1 cellular context compared by ENCODE assay signal in genomic region chr13:21297914-21298831, GRCh38.
A peak's percentile ranks its signal among the peaks of the same experiment; 100 is the strongest.
TF ChIP-seq lines count a peak whose summit lies in the region.

No MANE protein-coding gene starts in this region.

TF ChIP-seq in K562, 482 proteins besides CTCF, POLR2A, EP300 and RAD21 (continued from another document and continues in another):
- no peak for TF ChIP-seq NR2C2 (CRISPR knock-in tag; IDR thresholded peaks at IDR 0.05)
- TF ChIP-seq NR2C2 (tag; IDR thresholded peaks at IDR 0.05): no peak
- TF ChIP-seq CHAMP1 (IDR thresholded peaks at IDR 0.05): peak; percentile 48; the same call in 1 of the 2 replicates
- peak; percentile 36; the same call in 1 of the 2 replicates for TF ChIP-seq L3MBTL2 (IDR thresholded peaks at IDR 0.05)
- TF ChIP-seq SP1 (CRISPR knock-in tag; IDR thresholded peaks at IDR 0.05): peak; percentile 83
- TF ChIP-seq MLX (CRISPR knock-in tag; conservative IDR thresholded peaks at IDR 0.05): no peak
- no peak for TF ChIP-seq KLF16 (IDR thresholded peaks at IDR 0.05)
- no peak for TF ChIP-seq PML (IDR thresholded peaks at IDR 0.05; ENCODE audit: low read length)
- TF ChIP-seq GATA2 (CRISPR knock-in tag; IDR thresholded peaks at IDR 0.05): no peak
- TF ChIP-seq SIRT6 (IDR thresholded peaks at IDR 0.05; ENCODE audit: low read depth, low read length): no peak
- TF ChIP-seq HDAC3 (IDR thresholded peaks at IDR 0.05; ENCODE audit: borderline replicate concordance, partially characterized antibody): no peak
- TF ChIP-seq U2AF1 (optimal IDR thresholded peaks at IDR 0.05; ENCODE audit: low read depth, low read length): no peak
- TF ChIP-seq ZNF778 (CRISPR knock-in tag; IDR thresholded peaks at IDR 0.05): no peak
- peak; percentile 40; the same call in 1 of the 2 replicates for TF ChIP-seq ELF1 (tag; IDR thresholded peaks at IDR 0.05)
- no peak for TF ChIP-seq CCAR2 (IDR thresholded peaks at IDR 0.05; ENCODE audit: low read depth, low read length)
- no peak for TF ChIP-seq FOXA1 (IDR thresholded peaks at IDR 0.05; ENCODE audit: borderline replicate concordance)
- TF ChIP-seq PBX2 (CRISPR knock-in tag; IDR thresholded peaks at IDR 0.05; ENCODE audit: low read depth): no peak
- TF ChIP-seq PBX2 (tag; conservative IDR thresholded peaks at IDR 0.05; ENCODE audit: low read depth): no peak
- TF ChIP-seq ZNF311 (CRISPR knock-in tag; IDR thresholded peaks at IDR 0.05): no peak
- TF ChIP-seq SUPT5H (IDR thresholded peaks at IDR 0.05): no peak
- TF ChIP-seq RBM25 (IDR thresholded peaks at IDR 0.05; ENCODE audit: low read depth, low read length, severe bottlenecking): no peak
- no peak for TF ChIP-seq SMAD2 (IDR thresholded peaks at IDR 0.05; ENCODE audit: low read depth, low read length)
- TF ChIP-seq ZNF511 (CRISPR knock-in tag; IDR thresholded peaks at IDR 0.05): no peak
- peak; percentile 89 for TF ChIP-seq NKRF (IDR thresholded peaks at IDR 0.05; ENCODE audit: borderline replicate concordance)
- TF ChIP-seq FOXM1 (IDR thresholded peaks at IDR 0.05; ENCODE audit: low read depth): no peak
- no peak for TF ChIP-seq FOXM1 (CRISPR knock-in tag; IDR thresholded peaks at IDR 0.05; ENCODE audit: low read depth)
- TF ChIP-seq SNAPC5 (CRISPR knock-in tag; IDR thresholded peaks at IDR 0.05): no peak
- TF ChIP-seq HNRNPLL (IDR thresholded peaks at IDR 0.05; ENCODE audit: low read depth, low read length, poor library complexity, severe bottlenecking): no peak
- no peak for TF ChIP-seq RBM22 (IDR thresholded peaks at IDR 0.05; ENCODE audit: low read depth, low read length, poor library complexity, severe bottlenecking)
- TF ChIP-seq HMGN3 (IDR thresholded peaks at IDR 0.05; ENCODE audit: borderline replicate concordance, extremely low read depth, insufficient read length, low read depth, low read length): no peak
- no peak for TF ChIP-seq ZNF609 (CRISPR knock-in tag; IDR thresholded peaks at IDR 0.05; ENCODE audit: borderline replicate concordance)
- no peak for TF ChIP-seq TBP (optimal IDR thresholded peaks at IDR 0.05; ENCODE audit: low read depth, low read length)
- no peak for TF ChIP-seq ZNF384 (IDR thresholded peaks at IDR 0.05; ENCODE audit: low read depth, low read length)
- TF ChIP-seq NCOA2 (IDR thresholded peaks at IDR 0.05; ENCODE audit: partially characterized antibody in 2 of 2): no peak
- peak; percentile 100 for TF ChIP-seq GMEB1 (CRISPR knock-in tag; IDR thresholded peaks at IDR 0.05)
- TF ChIP-seq ZEB2 (IDR thresholded peaks at IDR 0.05): no peak
- TF ChIP-seq SOX6 (IDR thresholded peaks at IDR 0.05): no peak
- TF ChIP-seq GABPA (tag; conservative IDR thresholded peaks at IDR 0.05; ENCODE audit: low read depth): 0 out of 2 replicates have a peak, but pooled peaks have one; percentile 12
- TF ChIP-seq JUND (IDR thresholded peaks at IDR 0.05; ENCODE audit: borderline replicate concordance, low read depth, low read length): peak; percentile 49; the same call in 1 of the 2 replicates
- TF ChIP-seq JUND (tag; IDR thresholded peaks at IDR 0.05; ENCODE audit: borderline replicate concordance, low read depth, low read length): no peak; the same call in 2 of the 3 replicates
- no peak for TF ChIP-seq ZBTB11 (CRISPR knock-in tag; IDR thresholded peaks at IDR 0.05)
- TF ChIP-seq EWSR1 (IDR thresholded peaks at IDR 0.05; ENCODE audit: borderline replicate concordance, low read depth, partially characterized antibody): no peak
- no peak for TF ChIP-seq ZNF79 (CRISPR knock-in tag; IDR thresholded peaks at IDR 0.05; ENCODE audit: low read depth)
- TF ChIP-seq ZNF583 (CRISPR knock-in tag; IDR thresholded peaks at IDR 0.05): no peak
- peak; percentile 46; the same call in 1 of the 2 replicates for TF ChIP-seq ZNF263 (CRISPR knock-in tag; IDR thresholded peaks at IDR 0.05; ENCODE audit: borderline replicate concordance)
- TF ChIP-seq PRMT5 (CRISPR knock-in tag; IDR thresholded peaks at IDR 0.05): no peak
- no peak for TF ChIP-seq MEIS2 (IDR thresholded peaks at IDR 0.05; ENCODE audit: partially characterized antibody)
- no peak for TF ChIP-seq E2F5 (CRISPR knock-in tag; IDR thresholded peaks at IDR 0.05)
